9 cellular contexts compared by ENCODE assay signal in the genomic region with DNA sequence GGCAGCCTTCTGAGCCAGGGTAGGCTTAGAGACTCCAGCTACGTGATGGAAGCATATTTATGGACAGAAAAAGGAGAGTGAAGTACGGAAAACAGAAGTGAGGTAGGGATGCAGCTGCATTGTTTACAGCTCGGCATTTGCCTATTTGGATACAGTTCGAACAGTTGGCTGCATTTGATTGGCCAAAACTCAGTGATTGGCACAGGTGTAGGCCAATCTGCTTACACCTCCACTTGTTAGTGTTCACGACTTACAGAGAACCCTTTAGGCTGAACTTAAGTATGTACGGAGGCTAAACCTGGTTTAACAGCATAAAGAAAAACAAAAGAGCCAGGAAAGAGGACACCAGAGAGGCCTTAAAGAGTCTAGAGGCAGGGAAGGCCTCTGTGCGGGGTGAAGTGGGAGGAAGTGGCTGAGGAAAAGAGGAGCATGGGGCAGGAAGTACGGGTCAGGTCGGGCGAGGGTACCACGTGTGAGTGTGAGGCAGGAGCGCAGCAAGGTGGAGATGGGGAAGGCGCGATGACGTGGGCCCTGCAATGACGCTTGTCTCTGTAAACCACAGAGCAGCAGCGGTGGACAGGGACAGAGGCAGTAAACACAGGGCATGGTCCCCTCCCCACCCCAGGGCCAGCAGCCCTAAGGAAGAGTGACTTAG. TPM values are rescaled to one million over a fixed set of nuclear protein-coding genes. Genes with fewer than 3 reads are reported as not detected.
DNase-seq lines count a peak whose midpoint lies in the region; ATAC-seq and TF ChIP-seq lines count a peak whose summit lies in the region.
"Had no signal": no experiment of that assay in that cellular context is flagged by ENCODE, and none has a peak within 500 bp of the region (broad histone marks: within the 10 kb centered on the region; RNA-seq: fewer than 3 reads in every experiment).

No MANE protein-coding gene starts in this region.

- WGBS in hepatocyte (ENCODE audit: low lambda C conversion rate, missing lambda C conversion rate): 90% methylated on average over 17 of the region's 17 CpGs

- H3K27me3 ChIP-seq in OCI-LY3 (ENCODE audit: low read depth, low read length) (no peaks in the 10 kb centered on the region), hepatocyte (no peaks in the 10 kb centered on the region)
- H3K27me3 ChIP-seq: left lung had no signal

- H2AFZ ChIP-seq in OCI-LY3 (ENCODE audit: low read depth, low read length) (no peak overlapping the region), hepatocyte (no peak overlapping the region)

- peak overlapping the region; percentile 67; the same call in 1 of the 2 replicates for H3K9ac ChIP-seq in OCI-LY3 (ENCODE audit: low read length)

- H3K9me3 ChIP-seq in OCI-LY3 (ENCODE audit: insufficient read depth, low read length) (no peaks in the 10 kb centered on the region), hepatocyte (ENCODE audit: low read depth) (no peaks in the 10 kb centered on the region)
- H3K9me3 ChIP-seq: left lung had no signal

- H4K20me1 ChIP-seq in OCI-LY3 (ENCODE audit: insufficient read depth, low read length) (no peaks in the 10 kb centered on the region), hepatocyte (ENCODE audit: insufficient read depth, poor library complexity, severe bottlenecking) (no peaks in the 10 kb centered on the region)

- H3K4me2 ChIP-seq in OCI-LY3 (ENCODE audit: low read length) (peak overlapping the region; percentile 81; the same call in 1 of the 2 replicates), hepatocyte (no peak overlapping the region)

- DNase-seq in GM04504 (ENCODE audit: low read depth) (peak; percentile 15), activated T-helper 1 cell treated with Interleukin-2 at 50 U/mL for 16 hours (ENCODE audit: low read depth) (peak; percentile 56), hepatocyte (ENCODE audit: low spot score) (no peak), SKM-1 treated with dmso at 0.1 percent for 144 hours (lab: John Stamatoyannopoulos, UW; ENCODE audit: unreplicated experiment) (no peak), hepatic stellate cell (ENCODE audit: low spot score) (no peak)
- DNase-seq in stimulated activated CD8-positive, alpha-beta memory T cell treated with anti-CD3 and anti-CD28 coated beads, Interleukin-2, amount 100 ng/mL, for 1 hour (ENCODE audit: low read depth in 2 of 2): peak; percentile 30 to 34

- no peak for ATAC-seq in GM21737 (IDR thresholded peaks at IDR 0.05; ENCODE audit: unreplicated experiment)
- ATAC-seq: left lung had no signal

- H3K4me1 ChIP-seq in OCI-LY3 (ENCODE audit: low read length): peaks cover 98% of the 10 kb centered on the region
- peaks cover 45% of the 10 kb centered on the region for H3K4me1 ChIP-seq in hepatocyte (ENCODE audit: insufficient read depth)

- no peak for TF ChIP-seq CTCF in OCI-LY3 (IDR thresholded peaks at IDR 0.05; ENCODE audit: low read depth, low read length)
- no peak for TF ChIP-seq CTCF in hepatocyte (IDR thresholded peaks at IDR 0.05; ENCODE audit: poor library complexity)

- H3K9me2 ChIP-seq in hepatocyte (replicated peaks; ENCODE audit: insufficient read depth): no peaks in the 10 kb centered on the region

- H3K36me3 ChIP-seq in OCI-LY3 (replicated peaks; ENCODE audit: low read depth, low read length) (peaks cover 3% of the 10 kb centered on the region), hepatocyte (replicated peaks; ENCODE audit: insufficient read depth, low read depth) (no peaks in the 10 kb centered on the region)
- H3K36me3 ChIP-seq: left lung had no signal

- no peak overlapping the region for H3K4me3 ChIP-seq in OCI-LY3 (ENCODE audit: low read length)
- H3K4me3 ChIP-seq in hepatocyte: no peak overlapping the region

- H3K79me2 ChIP-seq in OCI-LY3 (ENCODE audit: low read length) (no peaks in the 10 kb centered on the region), hepatocyte (no peaks in the 10 kb centered on the region)

- H3K27ac ChIP-seq in OCI-LY3 (ENCODE audit: low read length) (peak overlapping the region; percentile 100), hepatocyte (peak overlapping the region; percentile 87)
- H3K27ac ChIP-seq: left lung had no signal

RNA-seq across cellular contexts. Expression of gene RSPH1, which starts 32.0 kb away (rescaled TPM):
- total RNA-seq in hepatocyte: 0.60 and 1.3 TPM in 2 replicates
- polyA plus RNA-seq in hepatocyte: 1.8 and 3.0 TPM in 2 replicates

RNA-seq across cellular contexts. Expression of gene SLC37A1, which starts 49.7 kb away (rescaled TPM):
- 13.1 and 17.9 TPM in 2 replicates for total RNA-seq in hepatocyte
- polyA plus RNA-seq in hepatocyte: 18.5 and 26.9 TPM in 2 replicates

Comparison
In these comparisons a context has a peak if more than half of its experiments do, and no peak if none do; other contexts are left out.
1. DNase-seq: peak in GM04504 (single experiment), activated T-helper 1 cell treated with Interleukin-2 at 50 U/mL for 16 hours (single experiment) and stimulated activated CD8-positive, alpha-beta memory T cell treated with anti-CD3 and anti-CD28 coated beads, Interleukin-2, amount 100 ng/mL, for 1 hour (2 of 2); none in hepatocyte (single experiment), SKM-1 treated with dmso at 0.1 percent for 144 hours (single experiment) and hepatic stellate cell (single experiment).